In the genomic region with DNA sequence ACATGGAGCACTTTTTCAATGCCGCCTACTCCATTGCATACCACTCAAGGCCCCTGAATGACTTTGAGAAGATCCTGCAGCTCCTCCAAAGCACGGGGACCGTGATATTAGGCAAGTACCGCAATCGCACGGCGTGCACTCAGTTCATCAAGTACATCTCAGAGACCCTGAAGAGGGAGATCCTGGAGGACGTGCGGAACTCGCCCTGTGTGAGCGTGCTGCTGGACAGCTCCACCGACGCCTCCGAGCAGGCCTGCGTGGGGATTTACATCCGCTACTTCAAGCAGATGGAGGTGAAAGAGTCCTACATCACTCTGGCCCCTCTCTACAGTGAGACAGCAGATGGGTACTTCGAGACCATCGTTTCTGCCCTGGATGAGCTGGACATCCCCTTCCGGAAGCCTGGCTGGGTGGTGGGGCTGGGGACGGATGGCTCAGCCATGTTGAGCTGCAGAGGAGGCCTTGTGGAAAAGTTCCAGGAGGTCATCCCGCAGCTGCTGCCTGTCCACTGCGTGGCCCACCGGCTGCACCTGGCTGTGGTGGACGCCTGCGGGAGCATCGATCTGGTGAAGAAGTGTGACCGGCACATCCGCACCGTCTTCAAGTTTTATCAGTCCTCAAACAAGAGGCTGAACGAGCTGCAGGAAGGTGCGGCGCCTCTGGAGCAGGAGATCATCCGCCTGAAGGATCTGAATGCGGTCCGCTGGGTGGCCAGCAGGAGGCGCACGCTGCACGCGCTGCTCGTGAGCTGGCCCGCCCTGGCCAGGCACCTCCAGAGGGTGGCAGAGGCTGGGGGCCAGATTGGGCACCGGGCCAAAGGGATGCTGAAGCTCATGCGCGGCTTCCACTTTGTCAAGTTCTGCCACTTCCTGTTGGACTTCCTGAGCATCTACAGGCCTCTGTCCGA, we compare ENCODE assay signal across 10 cellular contexts. TPM values are rescaled to one million over a fixed set of nuclear protein-coding genes. Genes with fewer than 3 reads are reported as not detected.
A peak's percentile ranks its signal among the peaks of the same experiment; 100 is the strongest.
DNase-seq lines count a peak whose midpoint lies in the region; ATAC-seq and TF ChIP-seq lines count a peak whose summit lies in the region.
"Had no signal": no experiment of that assay in that cellular context is flagged by ENCODE, and none has a peak within 500 bp of the region (broad histone marks: within the 10 kb centered on the region; RNA-seq: fewer than 3 reads in every experiment).

No MANE protein-coding gene starts in this region.

- DNase-seq in stimulated activated CD4-positive, alpha-beta T cell treated with anti-CD3 and anti-CD28 coated beads, Interleukin-15, amount 100 ng/mL, for 24 hours: peak; percentile 41
- DNase-seq in stimulated activated CD4-positive, alpha-beta T cell treated with anti-CD3 and anti-CD28 coated beads, Interleukin-4, amount 100 ng/mL, for 24 hours: no peak
- no peak for DNase-seq in T-helper 17 cell
- DNase-seq in iPS-NIHi7 (ENCODE audit: extremely low spot score): peak; percentile 81
- DNase-seq in type B pancreatic cell (ENCODE audit: extremely low spot score, unreplicated experiment): no peak
- no peak for DNase-seq in T-helper 2 cell treated with Interferon-gamma antibody and Interleukin-4, amounts not matched to agents 5 μg/mL and 100 μg/mL, for 36 hours (ENCODE audit: low spot score)
- no peak for DNase-seq in NCI-H524 treated with DMSO at 0.1 percent for 48 hours (lab: John Stamatoyannopoulos, UW)
- DNase-seq: effector memory CD8-positive, alpha-beta T cell; left colon had no signal

- H3K4me3 Mint-ChIP-seq in T-helper 17 cell: peak overlapping the region; percentile 12
- H3K4me3 Mint-ChIP-seq in type B pancreatic cell: no peak overlapping the region
- no peak overlapping the region for H3K4me3 Mint-ChIP-seq in T-helper 2 cell treated with Interferon-gamma antibody and Interleukin-4, amounts not matched to agents 5 μg/mL and 100 μg/mL, for 36 hours
- H3K4me3 Mint-ChIP-seq: effector memory CD8-positive, alpha-beta T cell had no signal

- H3K27ac Mint-ChIP-seq in T-helper 17 cell (no peak overlapping the region), type B pancreatic cell (no peak overlapping the region)
- no peak overlapping the region for H3K27ac Mint-ChIP-seq in T-helper 2 cell treated with Interferon-gamma antibody and Interleukin-4, amounts not matched to agents 5 μg/mL and 100 μg/mL, for 36 hours
- H3K27ac Mint-ChIP-seq: effector memory CD8-positive, alpha-beta T cell had no signal

- no peaks in the 10 kb centered on the region for H3K9me3 Mint-ChIP-seq in type B pancreatic cell
- no peaks in the 10 kb centered on the region for H3K9me3 Mint-ChIP-seq in T-helper 2 cell treated with Interferon-gamma antibody and Interleukin-4, amounts not matched to agents 5 μg/mL and 100 μg/mL, for 36 hours
- H3K9me3 Mint-ChIP-seq: effector memory CD8-positive, alpha-beta T cell had no signal

- H3K36me3 Mint-ChIP-seq in T-helper 17 cell (ENCODE audit: low read depth): no peaks in the 10 kb centered on the region
- H3K36me3 Mint-ChIP-seq in type B pancreatic cell: peaks cover 14% of the 10 kb centered on the region
- H3K36me3 Mint-ChIP-seq in T-helper 2 cell treated with Interferon-gamma antibody and Interleukin-4, amounts not matched to agents 5 μg/mL and 100 μg/mL, for 36 hours (ENCODE audit: low read depth): peaks cover 34% of the 10 kb centered on the region

- H3K27me3 Mint-ChIP-seq in T-helper 17 cell (no peaks in the 10 kb centered on the region), type B pancreatic cell (no peaks in the 10 kb centered on the region)
- H3K27me3 Mint-ChIP-seq in T-helper 2 cell treated with Interferon-gamma antibody and Interleukin-4, amounts not matched to agents 5 μg/mL and 100 μg/mL, for 36 hours (ENCODE audit: low read depth): no peaks in the 10 kb centered on the region
- H3K27me3 Mint-ChIP-seq: effector memory CD8-positive, alpha-beta T cell had no signal

- ATAC-seq in T-helper 17 cell: no peak
- no peak for ATAC-seq in GM19397 (IDR thresholded peaks at IDR 0.05; ENCODE audit: unreplicated experiment)
- ATAC-seq: effector memory CD8-positive, alpha-beta T cell; left colon had no signal

- H3K9me3 ChIP-seq in T-helper 17 cell (ENCODE audit: control insufficient read depth, low read length, poor library complexity, severe bottlenecking): no peaks in the 10 kb centered on the region

- H3K4me1 Mint-ChIP-seq in T-helper 17 cell: peaks cover 41% of the 10 kb centered on the region
- H3K4me1 Mint-ChIP-seq in type B pancreatic cell (ENCODE audit: unreplicated experiment): peaks cover 8% of the 10 kb centered on the region
- peaks cover 36% of the 10 kb centered on the region for H3K4me1 Mint-ChIP-seq in T-helper 2 cell treated with Interferon-gamma antibody and Interleukin-4, amounts not matched to agents 5 μg/mL and 100 μg/mL, for 36 hours (ENCODE audit: low read depth)

- peak; percentile 57 for TF ChIP-seq CTCF in type B pancreatic cell (conservative IDR thresholded peaks at IDR 0.05)

RNA-seq across cellular contexts. Expression of gene ATP6V0E2, which starts 12.7 kb away (rescaled TPM):
- 10 to 100 TPM; 29.4 to 38.5 TPM for total RNA-seq in T-helper 17 cell
- total RNA-seq in type B pancreatic cell (ENCODE audit: low replicate concordance): 36.8 and 53.6 TPM in 2 replicates

RNA-seq across cellular contexts. Expression of gene ZNF862, which starts 22.9 kb away (rescaled TPM):
- total RNA-seq in T-helper 17 cell (10 to 100 TPM; 27.5 to 31.0 TPM), type B pancreatic cell (ENCODE audit: low replicate concordance) (21.2 and 23.9 TPM in 2 replicates)

Comparison
In these comparisons a context has a peak if more than half of its experiments do, and no peak if none do; other contexts are left out.
1. DNase-seq: peak in stimulated activated CD4-positive, alpha-beta T cell treated with anti-CD3 and anti-CD28 coated beads, Interleukin-15, amount 100 ng/mL, for 24 hours (single experiment) and iPS-NIHi7 (single experiment); none in stimulated activated CD4-positive, alpha-beta T cell treated with anti-CD3 and anti-CD28 coated beads, Interleukin-4, amount 100 ng/mL, for 24 hours (single experiment), T-helper 17 cell (0 of 3), type B pancreatic cell (single experiment), T-helper 2 cell treated with Interferon-gamma antibody and Interleukin-4, amounts not matched to agents 5 μg/mL and 100 μg/mL, for 36 hours (single experiment) and NCI-H524 treated with DMSO at 0.1 percent for 48 hours (single experiment).